Comparison of ENCODE assay signal across 22 cellular contexts in the genomic region with DNA sequence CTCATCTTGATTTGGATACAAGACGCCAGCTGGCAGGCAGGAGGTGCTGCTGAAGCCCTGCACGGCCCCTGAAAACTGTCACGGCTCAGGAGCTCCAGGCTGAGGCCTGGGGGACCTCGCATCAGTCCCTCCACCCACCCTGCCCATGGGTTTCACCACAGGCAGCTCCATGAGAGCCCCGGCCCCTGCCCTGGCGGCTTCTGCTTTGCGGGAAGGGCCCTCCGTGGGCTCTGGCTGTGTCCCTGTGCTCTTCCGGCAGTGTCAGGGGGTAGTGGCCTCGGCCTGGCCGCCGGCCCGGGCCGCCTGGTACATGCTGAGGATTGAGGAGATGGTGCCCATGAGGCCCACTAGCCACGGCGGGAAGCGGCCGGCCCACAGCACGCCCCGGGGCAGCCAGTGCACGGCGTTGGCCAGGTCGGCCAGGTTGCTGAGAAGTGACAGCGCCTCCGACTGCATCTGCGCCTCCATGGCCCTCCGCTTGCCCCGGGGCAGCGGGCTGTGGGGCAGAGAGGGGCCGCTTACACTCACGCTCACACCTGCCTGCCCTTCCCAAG. TPM values are rescaled to one million over a fixed set of nuclear protein-coding genes. Genes with fewer than 3 reads are reported as not detected.
DNase-seq lines count a peak whose midpoint lies in the region.
"Had no signal": no experiment of that assay in that cellular context is flagged by ENCODE, and none has a peak within 500 bp of the region (broad histone marks: within the 10 kb centered on the region; RNA-seq: fewer than 3 reads in every experiment).

No MANE protein-coding gene starts in this region.

- H3K18ac ChIP-seq in neuronal stem cell (ENCODE audit: low read length) = peak overlapping the region; percentile 64

- no peak overlapping the region for H2BK12ac ChIP-seq in neuronal stem cell (ENCODE audit: low read length)

- H3K4ac ChIP-seq in neuronal stem cell (ENCODE audit: low read length) = no peak overlapping the region

- peaks cover 0 to 11% of the 10 kb centered on the region in 2 donors for H3K4me1 ChIP-seq in neuronal stem cell (ENCODE audit: control insufficient read depth in 2 of 2, insufficient read depth in 1 of 2, low read depth in 1 of 2, low read length in 2 of 2)
- H3K4me1 ChIP-seq: BE2C, tibial nerve had no signal

- DNase-seq in H7 = peak; percentile 65
- no peak for DNase-seq in neuronal stem cell (ENCODE audit: low spot score)
- no peak for DNase-seq in NCI-H526 treated with DMSO at 0.1 percent for 48 hours (lab: John Stamatoyannopoulos, UW)
- DNase-seq in NCI-H2196 treated with DMSO at 0.1 percent for 48 hours (lab: John Stamatoyannopoulos, UW; ENCODE audit: unreplicated experiment) = no peak
- DNase-seq in NCI-H1436 (lab: John Stamatoyannopoulos, UW) = no peak
- DNase-seq: ACHN; activated CD4-positive, alpha-beta T cell treated with anti-CD3 and anti-CD28 coated beads, Interleukin-2, amount 10 ng/mL, durations not matched to agents 24 days and 14 days; amniotic stem cell; BE2C; CD8-positive, alpha-beta T cell; cerebellar nuclear complex; heart right ventricle; Karpas-422; kidney; natural killer cell; NCI-H1694; NCI-H446 treated with DMSO at 0.1 percent for 48 hours; SIG-M5; stimulated activated CD4-positive, alpha-beta T cell treated with anti-CD3 and anti-CD28 coated beads, Interleukin-4, amount 100 ng/mL, for 24 hours; T-cell had no signal

- H2BK15ac ChIP-seq in neuronal stem cell (ENCODE audit: low read length) = no peak overlapping the region

- H3K23ac ChIP-seq in neuronal stem cell (ENCODE audit: low read depth, low read length, poor library complexity) = no peak overlapping the region

- H4K8ac ChIP-seq in neuronal stem cell (ENCODE audit: low read depth, low read length) = no peak overlapping the region

- no peak overlapping the region for H2AFZ ChIP-seq in neuronal stem cell (ENCODE audit: low read length)

- H2BK5ac ChIP-seq in neuronal stem cell (ENCODE audit: low read length) = peak overlapping the region; percentile 24

- no peak overlapping the region for H2AK5ac ChIP-seq in neuronal stem cell (ENCODE audit: low read depth, low read length)

- no peak overlapping the region for H2BK120ac ChIP-seq in neuronal stem cell (ENCODE audit: low read depth, low read length)

- no CpG with 5 or more reads among the region's 31 CpGs for WGBS in neuronal stem cell (ENCODE audit: extremely low coverage in 2 of 2, insufficient read length in 2 of 2, insufficient replicate concordance in 1 of 2), 2 donors

- H3K4me3 ChIP-seq in H7 (ENCODE audit: insufficient read depth, low read depth, low read length) = no peak overlapping the region
- H3K4me3 ChIP-seq in neuronal stem cell (ENCODE audit: low read length in 2 of 2) = no peak overlapping the region
- H3K4me3 ChIP-seq: heart right ventricle, tibial nerve had no signal

- no peak overlapping the region for H3K9ac ChIP-seq in neuronal stem cell (ENCODE audit: low read depth, low read length, poor library complexity)

- H4K91ac ChIP-seq in neuronal stem cell (ENCODE audit: low read depth, low read length, poor library complexity) = no peak overlapping the region

- H3K4me2 ChIP-seq in neuronal stem cell (ENCODE audit: insufficient read depth, low read length, poor library complexity, severe bottlenecking) = no peak overlapping the region

- H3K79me1 ChIP-seq in neuronal stem cell (ENCODE audit: low read depth, low read length) = peaks cover 2% of the 10 kb centered on the region

- no peaks in the 10 kb centered on the region for H3K9me3 ChIP-seq in neuronal stem cell (replicated peaks in 1 of 2; ENCODE audit: control insufficient read depth in 2 of 2, insufficient read depth in 1 of 2, low read depth in 1 of 2, low read length in 2 of 2)
- H3K9me3 ChIP-seq: BE2C, heart right ventricle, tibial nerve had no signal

- H3K27me3 ChIP-seq in H7 (ENCODE audit: control insufficient read depth, insufficient read depth, low read length) = no peaks in the 10 kb centered on the region; the same call in 1 of the 2 replicates
- H3K27me3 ChIP-seq in neuronal stem cell (ENCODE audit: control insufficient read depth in 3 of 3, insufficient read depth in 3 of 3, low read depth in 1 of 3, low read length in 3 of 3) = no peaks in the 10 kb centered on the region
- H3K27me3 ChIP-seq: BE2C, heart right ventricle, tibial nerve had no signal

- H3K14ac ChIP-seq in neuronal stem cell (ENCODE audit: low read length) = no peak overlapping the region

- H3K27ac ChIP-seq in cingulate gyrus (ENCODE audit: low read depth, low read length) = peak overlapping the region; percentile 19
- no peak overlapping the region for H3K27ac ChIP-seq in neuronal stem cell (replicated peaks; ENCODE audit: low read length)
- H3K27ac ChIP-seq: heart right ventricle, tibial nerve had no signal

- no peaks in the 10 kb centered on the region for H3K36me3 ChIP-seq in H7 (replicated peaks; ENCODE audit: control insufficient read depth, insufficient read depth, low read length)
- no peaks in the 10 kb centered on the region for H3K36me3 ChIP-seq in neuronal stem cell (replicated peaks in 1 of 2; ENCODE audit: control insufficient read depth in 2 of 2, insufficient read depth in 2 of 2, low read length in 2 of 2)
- H3K36me3 ChIP-seq: BE2C had no signal

RNA-seq across cellular contexts. Expression of gene PEX11G, which starts 11.8 kb away (rescaled TPM):
- total RNA-seq in H7 (2014; rRNA removed; shearing (Covaris generic)) = 2.4 and 3.5 TPM in 2 replicates
- 1.4 TPM for polyA plus RNA-seq in neuronal stem cell (2013, experiment 1 of 2)
- polyA plus RNA-seq in neuronal stem cell (2013, experiment 2 of 2) = 1.4 TPM
- total RNA-seq: CD8-positive, alpha-beta T cell had no signal

RNA-seq across cellular contexts. Expression of gene ZNF358, which starts 38.9 kb away (rescaled TPM):
- 52.1 and 54.8 TPM in 2 replicates for total RNA-seq in H7 (2014; rRNA removed; shearing (Covaris generic))
- polyA plus RNA-seq in neuronal stem cell (2013, experiment 1 of 2) = 109 TPM
- 102 TPM for polyA plus RNA-seq in neuronal stem cell (2013, experiment 2 of 2)

RNA-seq across cellular contexts. Expression of gene MCOLN1, which starts 45.4 kb away (rescaled TPM):
- total RNA-seq in H7 (2014; rRNA removed; shearing (Covaris generic)) = 6.8 and 6.9 TPM in 2 replicates
- 6.6 TPM for polyA plus RNA-seq in neuronal stem cell (2013, experiment 1 of 2)
- polyA plus RNA-seq in neuronal stem cell (2013, experiment 2 of 2) = 7.4 TPM

RNA-seq across cellular contexts. Expression of gene PNPLA6, which starts 58.5 kb away (rescaled TPM):
- total RNA-seq in H7 (2014; rRNA removed; shearing (Covaris generic)) = 87.4 and 114 TPM in 2 replicates
- 56.3 TPM for polyA plus RNA-seq in neuronal stem cell (2013, experiment 1 of 2)
- 57.3 TPM for polyA plus RNA-seq in neuronal stem cell (2013, experiment 2 of 2)
